In the genomic region with DNA sequence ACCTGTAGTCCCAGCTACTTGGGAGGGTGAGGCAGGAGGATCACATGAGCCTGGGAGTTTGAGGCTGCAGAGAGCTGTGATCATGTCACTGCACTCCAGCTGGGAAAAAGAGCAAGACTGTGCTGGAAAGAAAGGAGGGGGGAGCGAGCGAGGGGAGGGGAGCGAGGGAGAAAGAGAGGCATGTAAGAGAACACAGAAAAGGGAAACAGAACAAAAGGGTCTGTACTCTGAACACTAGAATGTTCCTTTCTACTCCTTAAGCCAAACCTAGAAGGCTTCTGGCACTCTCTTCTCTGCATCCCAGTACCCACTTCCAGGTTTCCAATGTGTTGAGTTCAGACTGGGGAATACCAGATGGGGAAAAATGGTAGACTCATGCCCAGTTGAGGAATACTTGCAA, we compare ENCODE assay signal across 17 cellular contexts. TPM values are rescaled to one million over a fixed set of nuclear protein-coding genes. Genes with fewer than 3 reads are reported as not detected.
DNase-seq lines count a peak whose midpoint lies in the region; ATAC-seq, FAIRE-seq and TF ChIP-seq lines count a peak whose summit lies in the region.
"Had no signal": no experiment of that assay in that cellular context is flagged by ENCODE, and none has a peak within 500 bp of the region (broad histone marks: within the 10 kb centered on the region; RNA-seq: fewer than 3 reads in every experiment).

No MANE protein-coding gene starts in this region.

- ATAC-seq in activated T-cell treated with anti-CD3 and anti-CD28 coated beads, Interleukin-2, amount 50 U/mL, for 4 hours: no peak
- no peak for ATAC-seq in T-cell (replicated peaks in 1 of 4)
- no peak for ATAC-seq in stimulated activated memory B cell treated with anti-CD40 and anti-IgM and Interleukin-4, amounts not matched to agents 10 μg/mL and 1 μg/mL and 100 μg/mL, for 72 hours
- ATAC-seq: right lobe of liver had no signal

- peaks cover 25 to 34% of the 10 kb centered on the region in 2 donors for H3K4me1 ChIP-seq in kidney (ENCODE audit: control insufficient read depth in 1 of 2, insufficient read depth in 1 of 2, low read depth in 1 of 2, low read length in 2 of 2)
- H3K4me1 ChIP-seq: right lobe of liver, suprapubic skin had no signal

- no peaks in the 10 kb centered on the region for H3K27me3 Mint-ChIP-seq in activated T-cell treated with anti-CD3 and anti-CD28 coated beads, Interleukin-2, amount 50 U/mL, for 24 hours
- no peaks in the 10 kb centered on the region for H3K27me3 Mint-ChIP-seq in activated T-cell treated with anti-CD3 and anti-CD28 coated beads, Interleukin-2, amount 50 U/mL, for 4 hours (ENCODE audit: low read depth)
- no peaks in the 10 kb centered on the region for H3K27me3 Mint-ChIP-seq in T-cell
- peaks cover 5% of the 10 kb centered on the region for H3K27me3 Mint-ChIP-seq in dendritic cell treated with granulocyte-macrophage colony-stimulating factor and Interleukin-4, amounts not matched to agents 40 ng/mL and 50 ng/mL, for 4 days
- H3K27me3 Mint-ChIP-seq in stimulated activated memory B cell treated with anti-CD40 and anti-IgM and Interleukin-4, amounts not matched to agents 10 μg/mL and 1 μg/mL and 100 μg/mL, for 72 hours: no peaks in the 10 kb centered on the region
- H3K27me3 Mint-ChIP-seq: activated B cell treated with CpG ODN at 0.5 μM for 24 hours had no signal

- peaks cover 97% of the 10 kb centered on the region for H3K4me1 Mint-ChIP-seq in activated T-cell treated with anti-CD3 and anti-CD28 coated beads, Interleukin-2, amount 50 U/mL, for 24 hours (ENCODE audit: low read depth)
- peaks cover 98% of the 10 kb centered on the region for H3K4me1 Mint-ChIP-seq in activated T-cell treated with anti-CD3 and anti-CD28 coated beads, Interleukin-2, amount 50 U/mL, for 4 hours (ENCODE audit: low read depth)
- peaks cover 98% of the 10 kb centered on the region in 3 donors for H3K4me1 Mint-ChIP-seq in T-cell
- peaks cover 67% of the 10 kb centered on the region for H3K4me1 Mint-ChIP-seq in dendritic cell treated with granulocyte-macrophage colony-stimulating factor and Interleukin-4, amounts not matched to agents 40 ng/mL and 50 ng/mL, for 4 days (ENCODE audit: low read depth)
- peaks cover 85% of the 10 kb centered on the region for H3K4me1 Mint-ChIP-seq in stimulated activated memory B cell treated with anti-CD40 and anti-IgM and Interleukin-4, amounts not matched to agents 10 μg/mL and 1 μg/mL and 100 μg/mL, for 72 hours
- H3K4me1 Mint-ChIP-seq: mesothelial cell of epicardium had no signal

- H3K4me3 ChIP-seq in kidney (ENCODE audit: low read length in 2 of 2): no peak overlapping the region
- H3K4me3 ChIP-seq: right lobe of liver, suprapubic skin had no signal

- DNase-seq in activated T-cell treated with anti-CD3 and anti-CD28 coated beads, Interleukin-2, amount 50 U/mL, for 24 hours: no peak
- no peak for DNase-seq in activated T-cell treated with anti-CD3 and anti-CD28 coated beads, Interleukin-2, amount 50 U/mL, for 4 hours
- no peak for DNase-seq in T-cell
- DNase-seq in NCI-H82 (lab: John Stamatoyannopoulos, UW): no peak
- no peak for DNase-seq in kidney
- DNase-seq in AG08395 (ENCODE audit: low spot score): no peak
- DNase-seq: activated B cell treated with CpG ODN at 0.5 μM for 24 hours, Calu3, cerebellar nuclear complex, NCI-H1694, occipital lobe, right lobe of liver had no signal

- POLR2A ChIA-PET in T-cell (lab: Charles Lee): interaction anchor here in 1 of 2 donors (0.7 to 1.0 kb wide), 2 partner anchors 16 to 27 kb away, joined by 3 to 6 read pairs; no protein-coding TSS in a partner anchor

- H3K36me3 Mint-ChIP-seq in activated T-cell treated with anti-CD3 and anti-CD28 coated beads, Interleukin-2, amount 50 U/mL, for 24 hours (ENCODE audit: low read depth): peaks cover 95% of the 10 kb centered on the region
- peaks cover 41% of the 10 kb centered on the region for H3K36me3 Mint-ChIP-seq in activated T-cell treated with anti-CD3 and anti-CD28 coated beads, Interleukin-2, amount 50 U/mL, for 4 hours (ENCODE audit: insufficient read depth)
- H3K36me3 Mint-ChIP-seq in T-cell: peaks cover 42% of the 10 kb centered on the region
- H3K36me3 Mint-ChIP-seq in dendritic cell treated with granulocyte-macrophage colony-stimulating factor and Interleukin-4, amounts not matched to agents 40 ng/mL and 50 ng/mL, for 4 days (ENCODE audit: low read depth): peaks cover 6% of the 10 kb centered on the region
- peaks cover 31% of the 10 kb centered on the region for H3K36me3 Mint-ChIP-seq in stimulated activated memory B cell treated with anti-CD40 and anti-IgM and Interleukin-4, amounts not matched to agents 10 μg/mL and 1 μg/mL and 100 μg/mL, for 72 hours
- H3K36me3 Mint-ChIP-seq: mesothelial cell of epicardium had no signal

- no peak for TF ChIP-seq CTCF in kidney (IDR thresholded peaks at IDR 0.05; ENCODE audit: borderline replicate concordance, extremely low read depth, insufficient read depth)

- intact Hi-C loops in dendritic cell treated with granulocyte-macrophage colony-stimulating factor and Interleukin-4, amounts not matched to agents 40 ng/mL and 50 ng/mL, for 4 days (cut with micrococcal nuclease): no loop called here
- intact Hi-C loops in kidney (cut with DNase I): no loop called here

- no peaks in the 10 kb centered on the region for H3K9me3 Mint-ChIP-seq in activated T-cell treated with anti-CD3 and anti-CD28 coated beads, Interleukin-2, amount 50 U/mL, for 24 hours
- H3K9me3 Mint-ChIP-seq in activated T-cell treated with anti-CD3 and anti-CD28 coated beads, Interleukin-2, amount 50 U/mL, for 4 hours: no peaks in the 10 kb centered on the region
- no peaks in the 10 kb centered on the region for H3K9me3 Mint-ChIP-seq in T-cell
- no peaks in the 10 kb centered on the region for H3K9me3 Mint-ChIP-seq in dendritic cell treated with granulocyte-macrophage colony-stimulating factor and Interleukin-4, amounts not matched to agents 40 ng/mL and 50 ng/mL, for 4 days
- H3K9me3 Mint-ChIP-seq in stimulated activated memory B cell treated with anti-CD40 and anti-IgM and Interleukin-4, amounts not matched to agents 10 μg/mL and 1 μg/mL and 100 μg/mL, for 72 hours: no peaks in the 10 kb centered on the region
- H3K9me3 Mint-ChIP-seq: activated B cell treated with CpG ODN at 0.5 μM for 24 hours, mesothelial cell of epicardium had no signal

- H3K36me3 ChIP-seq in kidney (ENCODE audit: control insufficient read depth in 1 of 2, insufficient read depth in 2 of 2, low read length in 2 of 2): peaks cover 0 to 6% of the 10 kb centered on the region in 2 donors
- H3K36me3 ChIP-seq: right lobe of liver, suprapubic skin had no signal

- H3K9ac ChIP-seq in kidney (ENCODE audit: low read length in 2 of 2): no peak overlapping the region

- peak overlapping the region; percentile 99 for H3K27ac Mint-ChIP-seq in activated T-cell treated with anti-CD3 and anti-CD28 coated beads, Interleukin-2, amount 50 U/mL, for 24 hours
- peak overlapping the region; percentile 97 to 98 for H3K27ac Mint-ChIP-seq in T-cell
- peak overlapping the region; percentile 34 for H3K27ac Mint-ChIP-seq in dendritic cell treated with granulocyte-macrophage colony-stimulating factor and Interleukin-4, amounts not matched to agents 40 ng/mL and 50 ng/mL, for 4 days
- H3K27ac Mint-ChIP-seq in stimulated activated memory B cell treated with anti-CD40 and anti-IgM and Interleukin-4, amounts not matched to agents 10 μg/mL and 1 μg/mL and 100 μg/mL, for 72 hours: peak overlapping the region; percentile 92
- H3K27ac Mint-ChIP-seq: mesothelial cell of epicardium had no signal

- peak overlapping the region; percentile 49 for H3K4me3 Mint-ChIP-seq in activated T-cell treated with anti-CD3 and anti-CD28 coated beads, Interleukin-2, amount 50 U/mL, for 24 hours
- no peak overlapping the region for H3K4me3 Mint-ChIP-seq in activated T-cell treated with anti-CD3 and anti-CD28 coated beads, Interleukin-2, amount 50 U/mL, for 4 hours
- peak overlapping the region; percentile 7 to 80 (median 37) for H3K4me3 Mint-ChIP-seq in T-cell
- H3K4me3 Mint-ChIP-seq in dendritic cell treated with granulocyte-macrophage colony-stimulating factor and Interleukin-4, amounts not matched to agents 40 ng/mL and 50 ng/mL, for 4 days: no peak overlapping the region
- no peak overlapping the region for H3K4me3 Mint-ChIP-seq in stimulated activated memory B cell treated with anti-CD40 and anti-IgM and Interleukin-4, amounts not matched to agents 10 μg/mL and 1 μg/mL and 100 μg/mL, for 72 hours
- H3K4me3 Mint-ChIP-seq: activated B cell treated with CpG ODN at 0.5 μM for 24 hours, mesothelial cell of epicardium had no signal

- H3K27ac ChIP-seq in kidney (ENCODE audit: low read depth in 2 of 2, low read length in 2 of 2): no peak overlapping the region
- H3K27ac ChIP-seq: right lobe of liver, suprapubic skin had no signal

- H3K9me3 ChIP-seq in kidney (ENCODE audit: control insufficient read depth in 1 of 2, low read length in 2 of 2): no peaks in the 10 kb centered on the region
- H3K9me3 ChIP-seq: right lobe of liver, suprapubic skin had no signal

- CTCF ChIA-PET in T-cell (lab: Charles Lee): interaction anchor here (0.8 kb wide), 3 partner anchors 67 to 86 kb away, joined by 3 read pairs; no protein-coding TSS in a partner anchor

- no peak for FAIRE-seq in kidney (lab: Jason Lieb, UNC)
- FAIRE-seq: endometrium had no signal

RNA-seq across cellular contexts. Expression of a gene that starts 35.1 kb away (rescaled TPM):
- total RNA-seq in activated T-cell treated with anti-CD3 and anti-CD28 coated beads, Interleukin-2, amount 50 U/mL, for 4 hours: 100 to 1,000 TPM; 248 to 348 (median 344) TPM
- total RNA-seq in T-cell (100 to 1,000 TPM; 347 to 585 (median 434) TPM), kidney (147 TPM)
- 18.9 TPM for polyA plus RNA-seq in kidney (ENCODE audit: insufficient read depth, low read depth, low replicate concordance)

Comparison
In these comparisons a context has a peak if more than half of its experiments do, and no peak if none do; other contexts are left out.
1. H3K4me3 Mint-ChIP-seq: peak in activated T-cell treated with anti-CD3 and anti-CD28 coated beads, Interleukin-2, amount 50 U/mL, for 24 hours (single experiment) and T-cell (3 of 3); none in activated T-cell treated with anti-CD3 and anti-CD28 coated beads, Interleukin-2, amount 50 U/mL, for 4 hours (single experiment), dendritic cell treated with granulocyte-macrophage colony-stimulating factor and Interleukin-4, amounts not matched to agents 40 ng/mL and 50 ng/mL, for 4 days (single experiment) and stimulated activated memory B cell treated with anti-CD40 and anti-IgM and Interleukin-4, amounts not matched to agents 10 μg/mL and 1 μg/mL and 100 μg/mL, for 72 hours (single experiment).
2. H3K27ac Mint-ChIP-seq: peak in every context shown above with its lines; median percentile 99 in activated T-cell treated with anti-CD3 and anti-CD28 coated beads, Interleukin-2, amount 50 U/mL, for 24 hours; 98 in T-cell; 92 in stimulated activated memory B cell treated with anti-CD40 and anti-IgM and Interleukin-4, amounts not matched to agents 10 μg/mL and 1 μg/mL and 100 μg/mL, for 72 hours; 34 in dendritic cell treated with granulocyte-macrophage colony-stimulating factor and Interleukin-4, amounts not matched to agents 40 ng/mL and 50 ng/mL, for 4 days.